8 cellular contexts compared by ENCODE assay signal in the genomic region with DNA sequence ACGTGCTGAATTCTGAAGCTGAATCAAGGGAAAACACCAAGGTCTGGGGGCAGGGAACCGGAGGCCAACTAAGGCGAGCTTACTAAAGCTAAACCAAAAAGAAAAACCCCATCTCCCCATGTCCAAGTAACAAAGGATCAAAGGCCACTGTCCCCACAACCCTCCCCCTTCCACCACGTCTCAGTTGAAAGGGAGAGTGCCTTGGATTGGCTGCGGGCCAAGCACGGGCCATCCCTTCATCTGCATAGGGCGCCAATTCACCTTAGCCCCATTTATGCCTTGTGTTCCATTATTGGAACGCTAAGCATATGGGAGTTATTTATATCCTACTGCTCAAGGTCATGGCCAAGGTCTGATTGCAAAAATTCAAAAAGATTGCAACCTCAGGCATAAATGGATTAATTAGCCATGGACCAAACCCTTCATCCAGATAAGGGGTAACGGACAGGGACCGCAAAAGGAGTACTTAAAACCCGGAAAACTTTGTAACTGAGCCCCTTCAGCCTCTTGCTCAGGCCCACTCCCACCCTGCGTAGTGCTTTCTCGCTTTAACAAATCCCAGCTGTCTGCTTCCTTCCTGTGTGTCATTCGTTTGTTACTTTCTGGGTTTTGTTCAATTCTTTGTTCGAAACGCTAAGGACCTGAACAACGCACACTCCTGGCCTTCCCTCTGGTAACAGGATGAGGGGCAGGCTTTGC. TPM values are rescaled to one million over a fixed set of nuclear protein-coding genes. Genes with fewer than 3 reads are reported as not detected.
DNase-seq lines count a peak whose midpoint lies in the region; ATAC-seq and TF ChIP-seq lines count a peak whose summit lies in the region.

No MANE protein-coding gene starts in this region.

- WGBS in suprapubic skin: 8% methylated on average over 17 of the region's 17 CpGs

- peak overlapping the region; percentile 91 to 93 for H3K9ac ChIP-seq in mucosa of rectum (ENCODE audit: low read depth in 1 of 2, low read length in 2 of 2)

- peaks cover 5 to 20% of the 10 kb centered on the region in 2 donors for H3K4me1 ChIP-seq in mucosa of rectum (ENCODE audit: control insufficient read depth in 2 of 2, insufficient read depth in 2 of 2, low read length in 2 of 2)
- peaks cover 54% of the 10 kb centered on the region for H3K4me1 ChIP-seq in suprapubic skin

- H3K27ac ChIP-seq in WERI-Rb-1: peak overlapping the region; percentile 87
- peak overlapping the region; percentile 88 to 90 for H3K27ac ChIP-seq in mucosa of rectum (ENCODE audit: low read depth in 2 of 2, low read length in 2 of 2)
- H3K27ac ChIP-seq in suprapubic skin: peak overlapping the region; percentile 90

- H3K4me3 ChIP-seq in WERI-Rb-1 (ENCODE audit: low read depth, low read length): peak overlapping the region; percentile 79
- H3K4me3 ChIP-seq in mucosa of rectum (ENCODE audit: low read length in 2 of 2): peak overlapping the region; percentile 88 to 96
- H3K4me3 ChIP-seq in suprapubic skin: peak overlapping the region; percentile 73

- TF ChIP-seq CTCF in WERI-Rb-1 (IDR thresholded peaks at IDR 0.05; ENCODE audit: low read depth, low read length): no peak
- TF ChIP-seq CTCF in suprapubic skin (IDR thresholded peaks at IDR 0.05): no peak

- peaks cover 7% of the 10 kb centered on the region; the same call in 1 of the 2 replicates for H3K36me3 ChIP-seq in WERI-Rb-1
- peaks cover 2 to 9% of the 10 kb centered on the region in 2 donors for H3K36me3 ChIP-seq in mucosa of rectum (ENCODE audit: control insufficient read depth in 2 of 2, insufficient read depth in 2 of 2, low read length in 2 of 2)
- peaks cover 11% of the 10 kb centered on the region for H3K36me3 ChIP-seq in suprapubic skin

- DNase-seq in HUDEP-2 (lab: John Stamatoyannopoulos, UW; ENCODE audit: unreplicated experiment in 76 of 76) (peak in 46 of 76 experiments; percentile 4 to 69 (median 40)), WERI-Rb-1 (peak; percentile 53), suprapubic skin (ENCODE audit: low spot score in 2 of 2) (peak in 1 of 2 donors; percentile 82), kidney tubule cell (ENCODE audit: low spot score) (no peak)
- peak; percentile 38 for DNase-seq in effector CD8-positive, alpha-beta T cell (lab: John Stamatoyannopoulos, UW)

- H3K9me3 ChIP-seq in WERI-Rb-1 (ENCODE audit: severe bottlenecking) (no peaks in the 10 kb centered on the region), mucosa of rectum (ENCODE audit: control insufficient read depth in 2 of 2, low read length in 2 of 2) (no peaks in the 10 kb centered on the region), suprapubic skin (no peaks in the 10 kb centered on the region)

- TF ChIP-seq EP300 in suprapubic skin (IDR thresholded peaks at IDR 0.05): no peak

- no peaks in the 10 kb centered on the region for H3K27me3 ChIP-seq in WERI-Rb-1 (ENCODE audit: insufficient read depth, low read depth, severe bottlenecking)
- no peaks in the 10 kb centered on the region for H3K27me3 ChIP-seq in mucosa of rectum (ENCODE audit: control insufficient read depth in 2 of 2, insufficient read depth in 2 of 2, low read length in 2 of 2)
- no peaks in the 10 kb centered on the region for H3K27me3 ChIP-seq in suprapubic skin

- TF ChIP-seq POLR2A in suprapubic skin (IDR thresholded peaks at IDR 0.05): no peak

- ATAC-seq in GM18511 (IDR thresholded peaks at IDR 0.05; ENCODE audit: unreplicated experiment) (peak; percentile 14), GM21825 (IDR thresholded peaks at IDR 0.05; ENCODE audit: unreplicated experiment) (no peak)

RNA-seq across cellular contexts. Expression of a gene that starts 0.8 kb away (rescaled TPM):
- total RNA-seq in suprapubic skin: 100 to 1,000 TPM in 3 of 4 donors, 10 to 100 TPM in 1; 90.0 to 134 (median 110) TPM

RNA-seq across cellular contexts. Expression of a gene that starts 1.6 kb away (rescaled TPM):
- total RNA-seq in suprapubic skin: not detected

RNA-seq across cellular contexts. Expression of a gene that starts 46.9 kb away (rescaled TPM):
- 10 to 100 TPM; 20.6 to 41.5 (median 28.3) TPM for total RNA-seq in suprapubic skin

RNA-seq across cellular contexts. Expression of a gene that starts 50.8 kb away (rescaled TPM):
- total RNA-seq in suprapubic skin: 100 to 1,000 TPM in 1 of 4 donors, 10 to 100 TPM in 3; 45.6 to 164 (median 69.1) TPM
